8 cellular contexts compared by ENCODE assay signal in the genomic region with DNA sequence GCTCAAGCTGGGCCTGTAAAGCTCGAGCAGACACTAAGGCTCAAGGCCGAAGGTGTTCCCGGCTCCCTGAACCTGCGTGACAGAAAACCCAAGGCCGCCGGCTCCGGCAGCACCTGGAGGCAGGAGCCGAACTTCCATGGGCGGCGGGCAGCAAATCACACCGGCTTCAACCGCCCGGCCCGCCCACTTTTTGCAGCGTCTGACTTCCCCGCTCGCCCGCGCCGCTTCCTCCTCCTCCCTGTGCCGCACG. TPM values are rescaled to one million over a fixed set of nuclear protein-coding genes. Genes with fewer than 3 reads are reported as not detected.
DNase-seq lines count a peak whose midpoint lies in the region; ATAC-seq and TF ChIP-seq lines count a peak whose summit lies in the region.

No MANE protein-coding gene starts in this region.

- H3K9me3 Mint-ChIP-seq in activated CD4-positive, alpha-beta memory T cell treated with anti-CD3 and anti-CD28 coated beads for 36 hours = no peaks in the 10 kb centered on the region

- H3K4me3 ChIP-seq in dorsolateral prefrontal cortex (peak overlapping the region; percentile 57 to 93 (median 80)), lung (peak overlapping the region; percentile 75)

- peaks cover 10% of the 10 kb centered on the region for H3K36me3 Mint-ChIP-seq in activated CD4-positive, alpha-beta memory T cell treated with anti-CD3 and anti-CD28 coated beads for 36 hours

- POLR2A ChIA-PET in activated CD4-positive, alpha-beta memory T cell treated with anti-CD3 and anti-CD28 coated beads for 36 hours (lab: Charles Lee) = interaction anchor here (0.5 to 2.2 kb wide), 4 partner anchors 10 to 158 kb away, joined by 3 to 31 read pairs (median 8); partner anchors contain the start of genes LETM1 and SLBP

- ATAC-seq in HG03432 (IDR thresholded peaks at IDR 0.05; ENCODE audit: unreplicated experiment) (peak; percentile 57), lung (ENCODE audit: insufficient read depth, low FRiP score) (peak; percentile 71)

- H3K4me1 Mint-ChIP-seq in activated CD4-positive, alpha-beta memory T cell treated with anti-CD3 and anti-CD28 coated beads for 36 hours (ENCODE audit: low read depth) = peaks cover 33% of the 10 kb centered on the region

- H3K4me3 Mint-ChIP-seq in activated CD4-positive, alpha-beta memory T cell treated with anti-CD3 and anti-CD28 coated beads for 36 hours = peak overlapping the region; percentile 81

- DNase-seq in ACHN (peak; percentile 82), GM19238 (ENCODE audit: insufficient read length, low spot score) (peak; percentile 83), NCI-H526 (lab: John Stamatoyannopoulos, UW) (peak; percentile 78 to 94), dorsolateral prefrontal cortex (peak; percentile 47 to 84 (median 70)), lung (ENCODE audit: low spot score) (peak; percentile 84)
- peak; percentile 91 for DNase-seq in activated CD4-positive, alpha-beta memory T cell treated with anti-CD3 and anti-CD28 coated beads for 36 hours
- peak; percentile 79 to 80 (median 80) for DNase-seq in stimulated activated CD4-positive, alpha-beta T cell treated with anti-CD3 and anti-CD28 coated beads, TNF-alpha, amount 100 ng/mL, for 4 hours (ENCODE audit: low read depth in 3 of 3)

- CTCF ChIA-PET in activated CD4-positive, alpha-beta memory T cell treated with anti-CD3 and anti-CD28 coated beads for 36 hours (lab: Charles Lee) = interaction anchor here (0.7 to 1.0 kb wide), 2 partner anchors 14 to 29 kb away, joined by 3 to 4 read pairs; partner anchors contain the start of gene LETM1

- H3K27me3 Mint-ChIP-seq in activated CD4-positive, alpha-beta memory T cell treated with anti-CD3 and anti-CD28 coated beads for 36 hours = no peaks in the 10 kb centered on the region

- H3K4me1 ChIP-seq in lung (ENCODE audit: control insufficient read depth in 2 of 2, insufficient read depth in 2 of 2, low read length in 2 of 2) = peaks cover 1 to 2% of the 10 kb centered on the region in 2 donors

- in situ Hi-C loops in ACHN (cut with HindIII; ENCODE audit: low pct_ligation_motif_present, low pct_unique_long_range_greater_than_20kb, low sequenced_read_pairs) = no loop called here

- 0% methylated on average over 19 to 22 of the region's 22 CpGs for WGBS in lung, 2 donors

- no peaks in the 10 kb centered on the region for H3K36me3 ChIP-seq in lung (ENCODE audit: control insufficient read depth in 2 of 2, insufficient read depth in 2 of 2, low read length in 2 of 2)

- H3K27ac Mint-ChIP-seq in activated CD4-positive, alpha-beta memory T cell treated with anti-CD3 and anti-CD28 coated beads for 36 hours = peak overlapping the region; percentile 92

- H3K9me3 ChIP-seq in lung (ENCODE audit: control insufficient read depth in 2 of 2, insufficient read depth in 1 of 2, low read length in 1 of 2) = no peaks in the 10 kb centered on the region

- intact Hi-C loops in activated CD4-positive, alpha-beta memory T cell treated with anti-CD3 and anti-CD28 coated beads for 36 hours (cut with micrococcal nuclease) = loop anchor here (1.0 to 5.0 kb wide), 4 partner anchors 14 to 621 kb away; partner anchors contain the start of genes CTBP1, HAUS3, LETM1 and NELFA
- intact Hi-C loops in dorsolateral prefrontal cortex (cut with DNase I) = loop anchor here (1.0 to 5.0 kb wide), 4 partner anchors 13 to 623 kb away; partner anchors contain the start of genes CTBP1 (in 1 of the 2) and LETM1 (in 1 of the 2)

- H3K27me3 ChIP-seq in dorsolateral prefrontal cortex = peaks cover 0 to 3% (median 0%) of the 10 kb centered on the region in 45 donors
- no peaks in the 10 kb centered on the region for H3K27me3 ChIP-seq in lung (ENCODE audit: control insufficient read depth, insufficient read depth)

- TF ChIP-seq CTCF in dorsolateral prefrontal cortex (IDR thresholded peaks at IDR 0.05 in 54 of 56, conservative IDR thresholded peaks at IDR 0.05 in 2 of 56; ENCODE audit: low read depth in 1 of 56, partially characterized antibody in 56 of 56) = no peak
- TF ChIP-seq CTCF in lung (IDR thresholded peaks at IDR 0.05; ENCODE audit: control extremely low read depth, extremely low read depth) = no peak

- H3K27ac ChIP-seq in dorsolateral prefrontal cortex (peak overlapping the region; percentile 6 to 98 (median 94)), lung (ENCODE audit: low read depth in 1 of 2, low read length in 1 of 2) (peak overlapping the region; percentile 91 to 100)

RNA-seq across cellular contexts. Expression of gene NSD2, which starts 0.9 kb away (rescaled TPM):
- total RNA-seq in activated CD4-positive, alpha-beta memory T cell treated with anti-CD3 and anti-CD28 coated beads for 36 hours = 100 to 1,000 TPM; 197 to 199 TPM
- total RNA-seq in dorsolateral prefrontal cortex = 100 to 1,000 TPM in 91 of 120 experiments, 10 to 100 TPM in 29; 78.8 to 144 (median 108) TPM
- total RNA-seq in lung = 10 to 100 TPM; 41.7 to 66.2 TPM
- polyA plus RNA-seq in lung = 10 to 100 TPM; 12.7 to 14.8 TPM

RNA-seq across cellular contexts. Expression of gene LETM1, which starts 14.3 kb away (rescaled TPM):
- 10 to 100 TPM; 41.1 to 42.6 TPM for total RNA-seq in activated CD4-positive, alpha-beta memory T cell treated with anti-CD3 and anti-CD28 coated beads for 36 hours
- 10 to 100 TPM; 36.9 to 61.2 (median 48.6) TPM for total RNA-seq in dorsolateral prefrontal cortex
- total RNA-seq in lung = 10 to 100 TPM; 31.1 to 47.1 TPM
- 10 to 100 TPM; 21.7 to 22.6 TPM for polyA plus RNA-seq in lung

Comparison
In these comparisons a context has a peak if more than half of its experiments do, and no peak if none do; other contexts are left out.
1. Peak in every context shown above with its lines: DNase-seq, ATAC-seq, H3K4me3 ChIP-seq and H3K27ac ChIP-seq.